In the genomic region with DNA sequence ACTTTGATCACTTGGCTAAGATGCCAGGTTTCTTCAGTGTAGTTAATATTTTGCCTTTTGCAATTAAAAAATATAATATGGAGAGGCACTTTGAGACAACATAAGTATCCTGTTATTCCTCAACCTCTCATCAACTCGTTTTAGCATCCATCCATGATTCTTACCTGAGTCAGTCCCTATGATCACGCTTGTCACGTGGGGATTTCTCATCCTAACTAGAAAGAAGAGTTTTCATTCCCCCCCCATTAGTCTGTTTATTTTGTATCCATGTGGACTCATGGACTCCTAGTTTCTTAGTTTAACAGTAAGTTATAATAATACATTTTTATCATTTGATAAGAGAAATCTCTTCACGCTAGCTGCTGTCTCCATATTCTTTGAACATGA, we compare ENCODE assay signal across 20 cellular contexts.
"Had no signal": no experiment of that assay in that cellular context is flagged by ENCODE, and none has a peak within 500 bp of the region (broad histone marks: within the 10 kb centered on the region; RNA-seq: fewer than 3 reads in every experiment).

No MANE protein-coding gene starts in this region.

- H3K4me3 ChIP-seq: K562, Peyer's patch had no signal

- DNase-seq: NCI-H1048, NCI-H1105, NCI-H1417, NCI-H1436 treated with DMSO at 0.1 percent for 48 hours, NCI-H187 treated with DMSO at 0.1 percent for 48 hours, NCI-H2029 treated with DMSO at 0.1 percent for 48 hours, NCI-H2227 treated with DMSO at 0.1 percent for 48 hours, NCI-H524, NCI-H774, PC-3, Peyer's patch, Right ventricle myocardium superior, RPMI8226, SK-N-SH, SW 1271, T-cell had no signal

- H3K9me2 ChIP-seq: SK-N-SH had no signal

- FAIRE-seq: HTR-8/SVneo, K562 had no signal

- H3K27me3 ChIP-seq: Peyer's patch had no signal

- H3K9ac ChIP-seq: KMS-11, SK-N-SH had no signal

- H3K27ac ChIP-seq: HL-60, KMS-11, Peyer's patch had no signal

- H3K36me3 ChIP-seq: Peyer's patch had no signal

- H3K4me2 ChIP-seq: KMS-11, SK-N-SH had no signal

- ATAC-seq: K562, PC-3, T-cell had no signal

- H3K9me3 ChIP-seq: Peyer's patch, SK-N-SH had no signal
